8 cellular contexts compared by ENCODE assay signal in the genomic region with DNA sequence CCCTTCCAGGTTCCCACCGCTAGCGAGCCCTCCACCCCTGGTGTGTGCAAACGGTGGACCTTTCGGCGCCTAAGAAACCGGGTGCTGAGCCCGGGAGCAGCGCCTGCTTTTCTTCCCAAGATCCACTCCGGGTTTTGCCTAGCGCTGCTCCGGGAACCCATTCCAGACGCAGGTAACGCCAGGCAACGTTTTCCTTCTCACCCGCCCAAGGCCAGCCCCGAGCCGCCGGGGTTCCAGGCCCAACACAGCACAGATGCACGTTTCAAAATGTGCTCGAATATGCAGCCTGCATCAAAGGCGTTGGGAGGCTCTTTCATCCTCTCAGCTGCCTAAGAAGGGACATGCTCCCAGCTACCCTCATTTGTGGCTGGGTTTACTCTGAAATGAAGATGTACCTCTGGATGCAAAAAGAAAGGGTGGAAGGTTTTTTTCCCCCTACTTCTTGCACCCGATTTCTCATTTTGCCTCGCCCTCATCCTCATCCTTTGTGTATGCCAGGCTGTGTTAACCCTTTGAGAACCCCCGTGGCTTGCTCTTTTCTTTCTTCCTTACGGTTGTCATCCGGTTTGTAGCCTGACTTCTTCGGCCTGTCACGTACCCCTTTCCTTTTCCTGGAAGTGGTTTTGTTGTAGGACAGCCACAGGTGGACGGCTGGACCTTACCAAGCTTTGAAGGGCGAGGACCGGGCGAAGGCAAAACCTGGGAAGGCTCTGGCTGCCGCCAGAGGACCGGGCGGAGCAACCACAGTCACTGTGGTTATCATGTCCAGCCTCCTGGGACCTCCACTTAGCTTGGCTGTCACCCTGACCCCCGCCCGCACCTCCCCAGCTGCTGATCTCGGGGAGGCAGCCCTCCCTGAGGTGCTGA.
DNase-seq lines count a peak whose midpoint lies in the region; ATAC-seq and TF ChIP-seq lines count a peak whose summit lies in the region.

No MANE protein-coding gene starts in this region.

- H3K27ac ChIP-seq in AG04450 (ENCODE audit: low read depth, low read length), result peak overlapping the region; percentile 47
- peak overlapping the region; percentile 5 to 49 for H3K27ac ChIP-seq in coronary artery

- H3K27me3 Mint-ChIP-seq in WTC11 (ENCODE audit: low read depth), result peaks cover 2% of the 10 kb centered on the region

- TF ChIP-seq CTCF in AG04450 (IDR thresholded peaks at IDR 0.05; ENCODE audit: low read depth, low read length) (no peak), WTC11 (IDR thresholded peaks at IDR 0.05) (no peak; the same call in 1 of the 2 replicates), coronary artery (IDR thresholded peaks at IDR 0.05) (no peak)

- peaks cover 22% of the 10 kb centered on the region for H3K9me3 Mint-ChIP-seq in WTC11

- DNase-seq in AG04450 (ENCODE audit: low read depth, low spot score), result peak; percentile 85
- peak; percentile 96 for DNase-seq in NCI-H2171 treated with DMSO at 0.1 percent for 48 hours (lab: John Stamatoyannopoulos, UW)
- peak; percentile 83 for DNase-seq in WTC11 (ENCODE audit: low spot score)
- peak; percentile 81 for DNase-seq in coronary artery (ENCODE audit: low spot score)
- DNase-seq in left colon, result peak; percentile 64 to 80
- DNase-seq in stimulated activated CD4-positive, alpha-beta T cell treated with anti-CD3 and anti-CD28 coated beads, Interleukin-1b, Interleukin-23, amount 100 ng/mL, for 4 hours (ENCODE audit: low read depth in 2 of 2), result peak; percentile 15 to 47

- CTCF ChIA-PET in AG04450 (lab: Charles Lee), result interaction anchor here (0.5 to 2.2 kb wide), 7 partner anchors 12 to 486 kb away, joined by 3 to 10 read pairs (median 4); no protein-coding TSS in a partner anchor
- CTCF ChIA-PET in WTC11 (lab: Charles Lee), result interaction anchor here (0.8 to 2.2 kb wide), 21 partner anchors 11 to 486 kb away, joined by 3 to 7 read pairs (median 4); no protein-coding TSS in a partner anchor

- H3K4me3 Mint-ChIP-seq in WTC11, result peak overlapping the region; percentile 78

- peaks cover 51% of the 10 kb centered on the region for H3K4me1 Mint-ChIP-seq in WTC11

- POLR2A ChIA-PET in AG04450 (lab: Yijun Ruan, JAX) (interaction anchor here (0.9 kb wide), 1 partner anchor 263 kb away, joined by 3 read pairs; no protein-coding TSS in a partner anchor), WTC11 (lab: Charles Lee) (interaction anchor here (0.5 to 1.4 kb wide), 3 partner anchors 10 to 414 kb away, joined by 3 to 9 read pairs (median 4); no protein-coding TSS in a partner anchor)

- peaks cover 5% of the 10 kb centered on the region for H3K27me3 ChIP-seq in AG04450 (ENCODE audit: control insufficient read depth, insufficient read depth, low read length)

- TF ChIP-seq POLR2A in GM18951 (IDR thresholded peaks at IDR 0.05; ENCODE audit: extremely low read depth, insufficient read depth, insufficient read length), result peak; percentile 42

- peaks cover 20% of the 10 kb centered on the region for H3K36me3 Mint-ChIP-seq in WTC11

- H3K4me3 ChIP-seq in AG04450 (ENCODE audit: low read depth, low read length) (peak overlapping the region; percentile 65), coronary artery (peak overlapping the region; percentile 70)

- H3K9me3 ChIP-seq in AG04450 (ENCODE audit: control insufficient read depth, insufficient read depth, low read length), result no peaks in the 10 kb centered on the region; the same call in 1 of the 2 replicates

- in situ Hi-C loops in GM18951 (cut with MboI; ENCODE audit: low sequenced_read_pairs, unreplicated experiment), result no loop called here

- intact Hi-C loops in left colon (cut with DNase I, micrococcal nuclease), result no loop called here

- peak; percentile 92 for ATAC-seq in HG03135 (IDR thresholded peaks at IDR 0.05; ENCODE audit: unreplicated experiment)
- ATAC-seq in WTC11, result peak; percentile 83
- ATAC-seq in left colon, result peak; percentile 94

- peak overlapping the region; percentile 98 for H3K27ac Mint-ChIP-seq in WTC11

TF ChIP-seq in WTC11, 78 proteins besides CTCF, POLR2A, EP300 and RAD21 (continues in another document):
- TF ChIP-seq FOXP1 (CRISPR knock-in tag; IDR thresholded peaks at IDR 0.05; ENCODE audit: borderline replicate concordance) (no peak; the same call in none of the 2 replicates), IRF2 (CRISPR knock-in tag; IDR thresholded peaks at IDR 0.05; ENCODE audit: borderline replicate concordance, low read depth) (no peak), KAT7 (CRISPR knock-in tag; IDR thresholded peaks at IDR 0.05; ENCODE audit: borderline replicate concordance) (no peak), HMGA2 (CRISPR knock-in tag; IDR thresholded peaks at IDR 0.05) (0 out of 2 replicates have a peak, but pooled peaks have one; percentile 31), NR2C2 (CRISPR knock-in tag; IDR thresholded peaks at IDR 0.05) (no peak), ZNF416 (CRISPR knock-in tag; IDR thresholded peaks at IDR 0.05) (no peak), ESRRA (CRISPR knock-in tag; IDR thresholded peaks at IDR 0.05; ENCODE audit: borderline replicate concordance) (no peak), ZNF121 (CRISPR knock-in tag; IDR thresholded peaks at IDR 0.05) (no peak), OVOL2 (CRISPR knock-in tag; IDR thresholded peaks at IDR 0.05; ENCODE audit: borderline replicate concordance) (no peak), GRHL2 (CRISPR knock-in tag; IDR thresholded peaks at IDR 0.05; ENCODE audit: insufficient replicate concordance, severe bottlenecking) (no peak), FOXP4 (CRISPR knock-in tag; IDR thresholded peaks at IDR 0.05) (peak; percentile 20; the same call in 1 of the 2 replicates), ATF6 (CRISPR knock-in tag; IDR thresholded peaks at IDR 0.05) (no peak), ZNF138 (CRISPR knock-in tag; conservative IDR thresholded peaks at IDR 0.05) (no peak), ZNF423 (CRISPR knock-in tag; IDR thresholded peaks at IDR 0.05) (peak; percentile 52; the same call in 1 of the 2 replicates), RORB (CRISPR knock-in tag; IDR thresholded peaks at IDR 0.05) (no peak), ELF4 (CRISPR knock-in tag; IDR thresholded peaks at IDR 0.05; ENCODE audit: low read depth) (no peak), ZMAT4 (CRISPR knock-in tag; IDR thresholded peaks at IDR 0.05) (no peak)
- TF ChIP-seq, protein P1, sequence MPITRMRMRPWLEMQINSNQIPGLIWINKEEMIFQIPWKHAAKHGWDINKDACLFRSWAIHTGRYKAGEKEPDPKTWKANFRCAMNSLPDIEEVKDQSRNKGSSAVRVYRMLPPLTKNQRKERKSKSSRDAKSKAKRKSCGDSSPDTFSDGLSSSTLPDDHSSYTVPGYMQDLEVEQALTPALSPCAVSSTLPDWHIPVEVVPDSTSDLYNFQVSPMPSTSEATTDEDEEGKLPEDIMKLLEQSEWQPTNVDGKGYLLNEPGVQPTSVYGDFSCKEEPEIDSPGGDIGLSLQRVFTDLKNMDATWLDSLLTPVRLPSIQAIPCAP (CRISPR knock-in tag; IDR thresholded peaks at IDR 0.05), result 0 out of 2 replicates have a peak, but pooled peaks have one; percentile 61
- TF ChIP-seq, protein P2, sequence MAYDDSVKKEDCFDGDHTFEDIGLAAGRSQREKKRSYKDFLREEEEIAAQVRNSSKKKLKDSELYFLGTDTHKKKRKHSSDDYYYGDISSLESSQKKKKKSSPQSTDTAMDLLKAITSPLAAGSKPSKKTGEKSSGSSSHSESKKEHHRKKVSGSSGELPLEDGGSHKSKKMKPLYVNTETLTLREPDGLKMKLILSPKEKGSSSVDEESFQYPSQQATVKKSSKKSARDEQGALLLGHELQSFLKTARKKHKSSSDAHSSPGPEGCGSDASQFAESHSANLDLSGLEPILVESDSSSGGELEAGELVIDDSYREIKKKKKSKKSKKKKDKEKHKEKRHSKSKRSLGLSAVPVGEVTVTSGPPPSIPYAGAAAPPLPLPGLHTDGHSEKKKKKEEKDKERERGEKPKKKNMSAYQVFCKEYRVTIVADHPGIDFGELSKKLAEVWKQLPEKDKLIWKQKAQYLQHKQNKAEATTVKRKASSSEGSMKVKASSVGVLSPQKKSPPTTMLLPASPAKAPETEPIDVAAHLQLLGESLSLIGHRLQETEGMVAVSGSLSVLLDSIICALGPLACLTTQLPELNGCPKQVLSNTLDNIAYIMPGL (CRISPR knock-in tag; IDR thresholded peaks at IDR 0.05), result peak; percentile 69; the same call in 1 of the 2 replicates

Comparison
In these comparisons a context has a peak if more than half of its experiments do, and no peak if none do; other contexts are left out.
1. Peak in every context shown above with its lines: DNase-seq, ATAC-seq, H3K4me3 ChIP-seq and H3K27ac ChIP-seq.
2. DNase-seq: peak in every context shown above with its lines; median percentile 96 in NCI-H2171 treated with DMSO at 0.1 percent for 48 hours; 85 in AG04450; 83 in WTC11; 81 in coronary artery; 72 in left colon; 31 in stimulated activated CD4-positive, alpha-beta T cell treated with anti-CD3 and anti-CD28 coated beads, Interleukin-1b, Interleukin-23, amount 100 ng/mL, for 4 hours.